Comparison of ENCODE assay signal across 1 cellular context in genomic region chr19:2610637-2611482, GRCh38.
TF ChIP-seq lines count a peak whose summit lies in the region.

No MANE protein-coding gene starts in this region.

TF ChIP-seq in HepG2, 621 proteins besides CTCF, POLR2A, EP300 and RAD21 (continued from another document and continues in another):
- TF ChIP-seq, protein P1, sequence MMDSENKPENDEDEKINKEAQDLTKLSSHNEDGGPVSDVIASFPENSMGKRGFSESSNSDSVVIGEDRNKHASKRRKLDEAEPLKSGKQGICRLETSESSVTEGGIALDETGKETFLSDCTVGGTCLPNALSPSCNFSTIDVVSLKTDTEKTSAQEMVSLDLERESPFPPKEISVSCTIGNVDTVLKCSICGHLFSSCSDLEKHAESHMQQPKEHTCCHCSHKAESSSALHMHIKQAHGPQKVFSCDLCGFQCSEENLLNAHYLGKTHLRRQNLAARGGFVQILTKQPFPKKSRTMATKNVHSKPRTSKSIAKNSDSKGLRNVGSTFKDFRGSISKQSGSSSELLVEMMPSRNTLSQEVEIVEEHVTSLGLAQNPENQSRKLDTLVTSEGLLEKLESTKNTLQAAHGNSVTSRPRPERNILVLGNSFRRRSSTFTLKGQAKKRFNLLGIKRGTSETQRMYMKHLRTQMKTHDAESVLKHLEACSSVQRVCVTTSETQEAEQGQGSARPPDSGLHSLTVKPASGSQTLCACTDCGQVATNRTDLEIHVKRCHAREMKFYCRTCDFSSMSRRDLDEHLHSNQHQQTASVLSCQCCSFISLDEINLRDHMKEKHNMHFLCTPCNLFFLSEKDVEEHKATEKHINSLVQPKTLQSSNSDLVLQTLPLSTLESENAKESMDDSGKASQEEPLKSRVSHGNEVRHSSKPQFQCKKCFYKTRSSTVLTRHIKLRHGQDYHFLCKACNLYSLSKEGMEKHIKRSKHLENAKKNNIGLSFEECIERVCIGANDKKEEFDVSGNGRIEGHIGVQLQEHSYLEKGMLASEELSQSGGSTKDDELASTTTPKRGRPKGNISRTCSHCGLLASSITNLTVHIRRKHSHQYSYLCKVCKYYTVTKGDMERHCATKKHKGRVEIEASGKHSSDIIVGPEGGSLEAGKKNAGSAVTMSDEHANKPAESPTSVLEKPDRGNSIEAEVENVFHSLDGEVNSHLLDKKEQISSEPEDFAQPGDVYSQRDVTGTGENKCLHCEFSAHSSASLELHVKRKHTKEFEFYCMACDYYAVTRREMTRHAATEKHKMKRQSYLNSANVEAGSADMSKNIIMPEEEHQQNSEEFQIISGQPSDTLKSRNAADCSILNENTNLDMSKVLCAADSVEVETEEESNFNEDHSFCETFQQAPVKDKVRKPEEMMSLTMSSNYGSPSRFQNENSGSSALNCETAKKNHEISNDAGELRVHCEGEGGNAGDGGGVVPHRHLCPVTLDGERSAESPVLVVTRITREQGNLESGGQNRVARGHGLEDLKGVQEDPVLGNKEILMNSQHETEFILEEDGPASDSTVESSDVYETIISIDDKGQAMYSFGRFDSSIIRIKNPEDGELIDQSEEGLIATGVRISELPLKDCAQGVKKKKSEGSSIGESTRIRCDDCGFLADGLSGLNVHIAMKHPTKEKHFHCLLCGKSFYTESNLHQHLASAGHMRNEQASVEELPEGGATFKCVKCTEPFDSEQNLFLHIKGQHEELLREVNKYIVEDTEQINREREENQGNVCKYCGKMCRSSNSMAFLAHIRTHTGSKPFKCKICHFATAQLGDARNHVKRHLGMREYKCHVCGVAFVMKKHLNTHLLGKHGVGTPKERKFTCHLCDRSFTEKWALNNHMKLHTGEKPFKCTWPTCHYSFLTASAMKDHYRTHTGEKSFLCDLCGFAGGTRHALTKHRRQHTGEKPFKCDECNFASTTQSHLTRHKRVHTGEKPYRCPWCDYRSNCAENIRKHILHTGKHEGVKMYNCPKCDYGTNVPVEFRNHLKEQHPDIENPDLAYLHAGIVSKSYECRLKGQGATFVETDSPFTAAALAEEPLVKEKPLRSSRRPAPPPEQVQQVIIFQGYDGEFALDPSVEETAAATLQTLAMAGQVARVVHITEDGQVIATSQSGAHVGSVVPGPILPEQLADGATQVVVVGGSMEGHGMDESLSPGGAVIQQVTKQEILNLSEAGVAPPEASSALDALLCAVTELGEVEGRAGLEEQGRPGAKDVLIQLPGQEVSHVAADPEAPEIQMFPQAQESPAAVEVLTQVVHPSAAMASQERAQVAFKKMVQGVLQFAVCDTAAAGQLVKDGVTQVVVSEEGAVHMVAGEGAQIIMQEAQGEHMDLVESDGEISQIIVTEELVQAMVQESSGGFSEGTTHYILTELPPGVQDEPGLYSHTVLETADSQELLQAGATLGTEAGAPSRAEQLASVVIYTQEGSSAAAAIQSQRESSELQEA (CRISPR knock-in tag; IDR thresholded peaks at IDR 0.05; ENCODE audit: not compliant biosample characterization) = no peak
- no peak for TF ChIP-seq TOPORS (CRISPR knock-in tag; IDR thresholded peaks at IDR 0.05)
- TF ChIP-seq ZMAT5 (CRISPR knock-in tag; IDR thresholded peaks at IDR 0.05; ENCODE audit: borderline replicate concordance, low read depth) = no peak
- no peak for TF ChIP-seq GABPA (IDR thresholded peaks at IDR 0.05; ENCODE audit: low read depth, low read length)
- TF ChIP-seq GABPA (CRISPR knock-in tag; IDR thresholded peaks at IDR 0.05; ENCODE audit: low read depth) = no peak
- TF ChIP-seq, protein P2, sequence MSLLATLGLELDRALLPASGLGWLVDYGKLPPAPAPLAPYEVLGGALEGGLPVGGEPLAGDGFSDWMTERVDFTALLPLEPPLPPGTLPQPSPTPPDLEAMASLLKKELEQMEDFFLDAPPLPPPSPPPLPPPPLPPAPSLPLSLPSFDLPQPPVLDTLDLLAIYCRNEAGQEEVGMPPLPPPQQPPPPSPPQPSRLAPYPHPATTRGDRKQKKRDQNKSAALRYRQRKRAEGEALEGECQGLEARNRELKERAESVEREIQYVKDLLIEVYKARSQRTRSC (CRISPR knock-in tag; IDR thresholded peaks at IDR 0.05; ENCODE audit: low read depth) = no peak
- peak; percentile 65 for TF ChIP-seq PPARG (CRISPR knock-in tag; conservative IDR thresholded peaks at IDR 0.05)
- TF ChIP-seq, protein P3, sequence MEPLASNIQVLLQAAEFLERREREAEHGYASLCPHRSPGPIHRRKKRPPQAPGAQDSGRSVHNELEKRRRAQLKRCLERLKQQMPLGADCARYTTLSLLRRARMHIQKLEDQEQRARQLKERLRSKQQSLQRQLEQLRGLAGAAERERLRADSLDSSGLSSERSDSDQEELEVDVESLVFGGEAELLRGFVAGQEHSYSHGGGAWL (CRISPR knock-in tag; IDR thresholded peaks at IDR 0.05) = peak; percentile 43; the same call in 1 of the 2 replicates
- no peak for TF ChIP-seq PRPF4 (IDR thresholded peaks at IDR 0.05; ENCODE audit: low read depth, low read length, poor library complexity, severe bottlenecking)
- TF ChIP-seq ZNF549 (CRISPR knock-in tag; IDR thresholded peaks at IDR 0.05) = no peak
- 0 out of 2 replicates have a peak, but pooled peaks have one; percentile 24 for TF ChIP-seq ZNF589 (CRISPR knock-in tag; conservative IDR thresholded peaks at IDR 0.05)
- TF ChIP-seq, protein P4, sequence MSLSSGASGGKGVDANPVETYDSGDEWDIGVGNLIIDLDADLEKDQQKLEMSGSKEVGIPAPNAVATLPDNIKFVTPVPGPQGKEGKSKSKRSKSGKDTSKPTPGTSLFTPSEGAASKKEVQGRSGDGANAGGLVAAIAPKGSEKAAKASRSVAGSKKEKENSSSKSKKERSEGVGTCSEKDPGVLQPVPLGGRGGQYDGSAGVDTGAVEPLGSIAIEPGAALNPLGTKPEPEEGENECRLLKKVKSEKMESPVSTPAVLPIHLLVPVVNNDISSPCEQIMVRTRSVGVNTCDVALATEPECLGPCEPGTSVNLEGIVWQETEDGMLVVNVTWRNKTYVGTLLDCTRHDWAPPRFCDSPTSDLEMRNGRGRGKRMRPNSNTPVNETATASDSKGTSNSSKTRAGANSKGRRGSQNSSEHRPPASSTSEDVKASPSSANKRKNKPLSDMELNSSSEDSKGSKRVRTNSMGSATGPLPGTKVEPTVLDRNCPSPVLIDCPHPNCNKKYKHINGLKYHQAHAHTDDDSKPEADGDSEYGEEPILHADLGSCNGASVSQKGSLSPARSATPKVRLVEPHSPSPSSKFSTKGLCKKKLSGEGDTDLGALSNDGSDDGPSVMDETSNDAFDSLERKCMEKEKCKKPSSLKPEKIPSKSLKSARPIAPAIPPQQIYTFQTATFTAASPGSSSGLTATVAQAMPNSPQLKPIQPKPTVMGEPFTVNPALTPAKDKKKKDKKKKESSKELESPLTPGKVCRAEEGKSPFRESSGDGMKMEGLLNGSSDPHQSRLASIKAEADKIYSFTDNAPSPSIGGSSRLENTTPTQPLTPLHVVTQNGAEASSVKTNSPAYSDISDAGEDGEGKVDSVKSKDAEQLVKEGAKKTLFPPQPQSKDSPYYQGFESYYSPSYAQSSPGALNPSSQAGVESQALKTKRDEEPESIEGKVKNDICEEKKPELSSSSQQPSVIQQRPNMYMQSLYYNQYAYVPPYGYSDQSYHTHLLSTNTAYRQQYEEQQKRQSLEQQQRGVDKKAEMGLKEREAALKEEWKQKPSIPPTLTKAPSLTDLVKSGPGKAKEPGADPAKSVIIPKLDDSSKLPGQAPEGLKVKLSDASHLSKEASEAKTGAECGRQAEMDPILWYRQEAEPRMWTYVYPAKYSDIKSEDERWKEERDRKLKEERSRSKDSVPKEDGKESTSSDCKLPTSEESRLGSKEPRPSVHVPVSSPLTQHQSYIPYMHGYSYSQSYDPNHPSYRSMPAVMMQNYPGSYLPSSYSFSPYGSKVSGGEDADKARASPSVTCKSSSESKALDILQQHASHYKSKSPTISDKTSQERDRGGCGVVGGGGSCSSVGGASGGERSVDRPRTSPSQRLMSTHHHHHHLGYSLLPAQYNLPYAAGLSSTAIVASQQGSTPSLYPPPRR (CRISPR knock-in tag; IDR thresholded peaks at IDR 0.05; ENCODE audit: borderline replicate concordance) = no peak
- no peak for TF ChIP-seq REXO4 (CRISPR knock-in tag; IDR thresholded peaks at IDR 0.05; ENCODE audit: borderline replicate concordance)
- no peak for TF ChIP-seq ZNF24 (IDR thresholded peaks at IDR 0.05)
- peak; percentile 52 for TF ChIP-seq FOXA3 (CRISPR knock-in tag; IDR thresholded peaks at IDR 0.05)
- TF ChIP-seq ZNF282 (IDR thresholded peaks at IDR 0.05; ENCODE audit: partially characterized antibody) = no peak
- TF ChIP-seq RXRB (CRISPR knock-in tag; IDR thresholded peaks at IDR 0.05; ENCODE audit: borderline replicate concordance) = peak; percentile 71
- peak; percentile 46; the same call in 1 of the 2 replicates for TF ChIP-seq ZSCAN9 (CRISPR knock-in tag; IDR thresholded peaks at IDR 0.05; ENCODE audit: borderline replicate concordance)
- TF ChIP-seq E2F1 (CRISPR knock-in tag; IDR thresholded peaks at IDR 0.05) = no peak
- peak; percentile 73 for TF ChIP-seq THAP11 (CRISPR knock-in tag; IDR thresholded peaks at IDR 0.05)
- no peak for TF ChIP-seq ZNF510 (CRISPR knock-in tag; IDR thresholded peaks at IDR 0.05; ENCODE audit: low read depth)
- peak; percentile 69 for TF ChIP-seq SALL1 (CRISPR knock-in tag; IDR thresholded peaks at IDR 0.05)
- TF ChIP-seq, protein P5, sequence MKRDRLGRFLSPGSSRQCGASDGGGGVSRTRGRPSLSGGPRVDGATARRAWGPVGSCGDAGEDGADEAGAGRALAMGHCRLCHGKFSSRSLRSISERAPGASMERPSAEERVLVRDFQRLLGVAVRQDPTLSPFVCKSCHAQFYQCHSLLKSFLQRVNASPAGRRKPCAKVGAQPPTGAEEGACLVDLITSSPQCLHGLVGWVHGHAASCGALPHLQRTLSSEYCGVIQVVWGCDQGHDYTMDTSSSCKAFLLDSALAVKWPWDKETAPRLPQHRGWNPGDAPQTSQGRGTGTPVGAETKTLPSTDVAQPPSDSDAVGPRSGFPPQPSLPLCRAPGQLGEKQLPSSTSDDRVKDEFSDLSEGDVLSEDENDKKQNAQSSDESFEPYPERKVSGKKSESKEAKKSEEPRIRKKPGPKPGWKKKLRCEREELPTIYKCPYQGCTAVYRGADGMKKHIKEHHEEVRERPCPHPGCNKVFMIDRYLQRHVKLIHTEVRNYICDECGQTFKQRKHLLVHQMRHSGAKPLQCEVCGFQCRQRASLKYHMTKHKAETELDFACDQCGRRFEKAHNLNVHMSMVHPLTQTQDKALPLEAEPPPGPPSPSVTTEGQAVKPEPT (CRISPR knock-in tag; IDR thresholded peaks at IDR 0.05; ENCODE audit: low read depth) = no peak
- no peak for TF ChIP-seq ZNF782 (CRISPR knock-in tag; IDR thresholded peaks at IDR 0.05; ENCODE audit: borderline replicate concordance)
- 0 out of 2 replicates have a peak, but pooled peaks have one; percentile 40 for TF ChIP-seq MIXL1 (CRISPR knock-in tag; IDR thresholded peaks at IDR 0.05)
- peak; percentile 66; the same call in 1 of the 2 replicates for TF ChIP-seq THRA (CRISPR knock-in tag; IDR thresholded peaks at IDR 0.05; ENCODE audit: borderline replicate concordance)
- TF ChIP-seq PLRG1 (conservative IDR thresholded peaks at IDR 0.05) = no peak
- 0 out of 2 replicates have a peak, but pooled peaks have one; percentile 32 for TF ChIP-seq REPIN1 (CRISPR knock-in tag; IDR thresholded peaks at IDR 0.05; ENCODE audit: borderline replicate concordance, low read depth)
- no peak for TF ChIP-seq ZNF263 (CRISPR knock-in tag; IDR thresholded peaks at IDR 0.05)
- peak; percentile 67 for TF ChIP-seq ZFX (CRISPR knock-in tag; IDR thresholded peaks at IDR 0.05; ENCODE audit: low read depth)
- no peak for TF ChIP-seq KLF15 (CRISPR knock-in tag; IDR thresholded peaks at IDR 0.05; ENCODE audit: borderline replicate concordance)
- no peak for TF ChIP-seq ZNF446 (CRISPR knock-in tag; IDR thresholded peaks at IDR 0.05)
- no peak for TF ChIP-seq ARNT (IDR thresholded peaks at IDR 0.05)
- TF ChIP-seq PTBP1 (IDR thresholded peaks at IDR 0.05; ENCODE audit: low read depth, low read length, poor library complexity, severe bottlenecking) = peak; percentile 79
- TF ChIP-seq ZC3H13 (CRISPR knock-in tag; IDR thresholded peaks at IDR 0.05) = no peak
- no peak for TF ChIP-seq NR1H2 (CRISPR knock-in tag; IDR thresholded peaks at IDR 0.05; ENCODE audit: borderline replicate concordance, low read depth)
- TF ChIP-seq KLF11 (CRISPR knock-in tag; IDR thresholded peaks at IDR 0.05) = 0 out of 2 replicates have a peak, but pooled peaks have one; percentile 30
- TF ChIP-seq ZNF547 (CRISPR knock-in tag; IDR thresholded peaks at IDR 0.05) = 0 out of 2 replicates have a peak, but pooled peaks have one; percentile 29
- 0 out of 2 replicates have a peak, but pooled peaks have one; percentile 30 for TF ChIP-seq ZNF205 (CRISPR knock-in tag; IDR thresholded peaks at IDR 0.05)
- no peak for TF ChIP-seq SOX13 (IDR thresholded peaks at IDR 0.05)
- TF ChIP-seq SOX13 (CRISPR knock-in tag; conservative IDR thresholded peaks at IDR 0.05 in 1 of 2, IDR thresholded peaks at IDR 0.05 in 1 of 2) = no peak
- no peak for TF ChIP-seq BRD4 (CRISPR knock-in tag; IDR thresholded peaks at IDR 0.05)
- TF ChIP-seq FOXJ3 (CRISPR knock-in tag; IDR thresholded peaks at IDR 0.05; ENCODE audit: borderline replicate concordance) = 0 out of 2 replicates have a peak, but pooled peaks have one; percentile 15
- TF ChIP-seq SP1 (IDR thresholded peaks at IDR 0.05) = no peak
- no peak for TF ChIP-seq SP1 (CRISPR knock-in tag; IDR thresholded peaks at IDR 0.05)
- 0 out of 2 replicates have a peak, but pooled peaks have one; percentile 35 for TF ChIP-seq TAF1 (CRISPR knock-in tag; IDR thresholded peaks at IDR 0.05)
- TF ChIP-seq GABPB1 (CRISPR knock-in tag; IDR thresholded peaks at IDR 0.05) = peak; percentile 60; the same call in 1 of the 2 replicates
- peak; percentile 52; the same call in 1 of the 2 replicates for TF ChIP-seq SPEN (CRISPR knock-in tag; IDR thresholded peaks at IDR 0.05; ENCODE audit: low read depth)
- peak; percentile 69 for TF ChIP-seq BORCS8-MEF2B (CRISPR knock-in tag; IDR thresholded peaks at IDR 0.05)
- no peak for TF ChIP-seq SCMH1 (CRISPR knock-in tag; IDR thresholded peaks at IDR 0.05; ENCODE audit: borderline replicate concordance)
- TF ChIP-seq ZKSCAN8 (CRISPR knock-in tag; IDR thresholded peaks at IDR 0.05; ENCODE audit: borderline replicate concordance) = 0 out of 2 replicates have a peak, but pooled peaks have one; percentile 35
